9 cellular contexts compared by ENCODE assay signal in the genomic region with DNA sequence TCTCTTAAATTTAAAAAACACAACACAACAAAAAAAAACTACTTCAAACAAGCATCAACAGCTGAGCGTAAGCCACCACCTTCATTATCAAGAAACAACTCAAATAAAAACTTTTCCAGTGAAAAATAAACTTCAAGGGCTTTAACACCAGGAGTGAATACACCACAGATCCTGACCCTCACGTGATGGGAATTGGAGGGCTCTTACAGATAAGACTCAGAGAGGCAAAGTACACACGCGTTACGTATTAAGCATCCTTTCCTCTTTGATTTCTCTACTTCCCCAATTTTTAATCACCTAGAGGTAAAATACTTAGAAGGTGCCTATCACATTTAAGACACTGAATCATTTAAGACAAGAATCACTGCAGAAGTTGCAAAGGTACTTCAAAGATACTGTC. TPM values are rescaled to one million over a fixed set of nuclear protein-coding genes. Genes with fewer than 3 reads are reported as not detected.
DNase-seq lines count a peak whose midpoint lies in the region; ATAC-seq and TF ChIP-seq lines count a peak whose summit lies in the region.
"Had no signal": no experiment of that assay in that cellular context is flagged by ENCODE, and none has a peak within 500 bp of the region (broad histone marks: within the 10 kb centered on the region; RNA-seq: fewer than 3 reads in every experiment).

No MANE protein-coding gene starts in this region.

- no peaks in the 10 kb centered on the region for H3K9me3 ChIP-seq in breast epithelium
- H3K9me3 ChIP-seq in lung (ENCODE audit: control insufficient read depth in 2 of 2, insufficient read depth in 1 of 2, low read length in 1 of 2): no peaks in the 10 kb centered on the region

- H3K4me3 ChIP-seq in breast epithelium (peak overlapping the region; percentile 65 to 83 (median 69)), lung (no peak overlapping the region)

- CTCF ChIA-PET in activated naive CD4-positive, alpha-beta T cell treated with anti-CD3 and anti-CD28 coated beads for 36 hours (lab: Charles Lee): no interaction called here

- no peak for ATAC-seq in lung (ENCODE audit: insufficient read depth, low FRiP score)
- no peak for ATAC-seq in omental fat pad (ENCODE audit: low FRiP score)

- H3K27ac ChIP-seq in breast epithelium (peak overlapping the region; percentile 92 to 96), lung (ENCODE audit: low read depth in 1 of 2, low read length in 1 of 2) (peak overlapping the region; percentile 93 to 95)

- H3K36me3 Mint-ChIP-seq in activated naive CD4-positive, alpha-beta T cell treated with anti-CD3 and anti-CD28 coated beads for 36 hours (ENCODE audit: low read depth): no peaks in the 10 kb centered on the region
- H3K36me3 Mint-ChIP-seq in type B pancreatic cell: no peaks in the 10 kb centered on the region

- H3K27me3 Mint-ChIP-seq in activated naive CD4-positive, alpha-beta T cell treated with anti-CD3 and anti-CD28 coated beads for 36 hours (ENCODE audit: low read depth): peaks cover 55% of the 10 kb centered on the region
- no peaks in the 10 kb centered on the region for H3K27me3 Mint-ChIP-seq in type B pancreatic cell

- H3K4me1 ChIP-seq in breast epithelium (no peaks in the 10 kb centered on the region), lung (ENCODE audit: control insufficient read depth in 2 of 2, insufficient read depth in 2 of 2, low read length in 2 of 2) (peaks cover 3 to 15% of the 10 kb centered on the region in 2 donors)

- DNase-seq in activated naive CD4-positive, alpha-beta T cell treated with anti-CD3 and anti-CD28 coated beads for 36 hours: no peak
- no peak for DNase-seq in activated naive CD4-positive, alpha-beta T cell treated with Interleukin-2 at 50 U/mL for 16 hours
- DNase-seq in breast epithelium (ENCODE audit: low spot score in 2 of 2) (no peak), lung (ENCODE audit: low spot score) (peak; percentile 45), type B pancreatic cell (ENCODE audit: extremely low spot score, unreplicated experiment) (no peak), CD1c-positive myeloid dendritic cell (ENCODE audit: extremely low spot score) (no peak), omental fat pad (ENCODE audit: low spot score) (no peak)
- no peak for DNase-seq in activated CD8-positive, alpha-beta memory T cell treated with anti-CD3 and anti-CD28 coated beads, Interleukin-2, amount 50 U/mL, for 48 hours
- DNase-seq: DND-41 had no signal

- intact Hi-C loops in activated naive CD4-positive, alpha-beta T cell treated with anti-CD3 and anti-CD28 coated beads for 36 hours (cut with micrococcal nuclease): no loop called here
- intact Hi-C loops in breast epithelium (cut with DNase I; ENCODE audit: low total_unique reads): no loop called here

- H3K4me3 Mint-ChIP-seq in activated naive CD4-positive, alpha-beta T cell treated with anti-CD3 and anti-CD28 coated beads for 36 hours: peak overlapping the region; percentile 73
- H3K4me3 Mint-ChIP-seq in type B pancreatic cell: peak overlapping the region; percentile 90

- H3K36me3 ChIP-seq in breast epithelium (no peaks in the 10 kb centered on the region), lung (ENCODE audit: control insufficient read depth in 2 of 2, insufficient read depth in 2 of 2, low read length in 2 of 2) (no peaks in the 10 kb centered on the region)

- TF ChIP-seq CTCF in breast epithelium (IDR thresholded peaks at IDR 0.05) (no peak), lung (IDR thresholded peaks at IDR 0.05; ENCODE audit: control extremely low read depth, extremely low read depth) (no peak), type B pancreatic cell (conservative IDR thresholded peaks at IDR 0.05) (no peak), omental fat pad (IDR thresholded peaks at IDR 0.05) (no peak)

- no peak for TF ChIP-seq POLR2A in breast epithelium (IDR thresholded peaks at IDR 0.05)

- H3K27ac Mint-ChIP-seq in activated naive CD4-positive, alpha-beta T cell treated with anti-CD3 and anti-CD28 coated beads for 36 hours: no peak overlapping the region
- H3K27ac Mint-ChIP-seq in type B pancreatic cell: peak overlapping the region; percentile 94

- H3K27me3 ChIP-seq in breast epithelium: no peaks in the 10 kb centered on the region
- H3K27me3 ChIP-seq in lung (ENCODE audit: control insufficient read depth, insufficient read depth): no peaks in the 10 kb centered on the region

- H3K9me3 Mint-ChIP-seq in activated naive CD4-positive, alpha-beta T cell treated with anti-CD3 and anti-CD28 coated beads for 36 hours: no peaks in the 10 kb centered on the region
- no peaks in the 10 kb centered on the region for H3K9me3 Mint-ChIP-seq in type B pancreatic cell

- 10 to 18% methylated on average over 5 of the region's 5 CpGs for WGBS in lung, 2 donors

- H3K4me1 Mint-ChIP-seq in activated naive CD4-positive, alpha-beta T cell treated with anti-CD3 and anti-CD28 coated beads for 36 hours (ENCODE audit: low read depth): peaks cover 14% of the 10 kb centered on the region
- peaks cover 24% of the 10 kb centered on the region for H3K4me1 Mint-ChIP-seq in type B pancreatic cell (ENCODE audit: unreplicated experiment)

RNA-seq across cellular contexts. Expression of a gene that starts 0.6 kb away (rescaled TPM):
- total RNA-seq in activated naive CD4-positive, alpha-beta T cell treated with anti-CD3 and anti-CD28 coated beads for 36 hours: under 1 TPM; 0.30 to 0.31 TPM
- total RNA-seq in breast epithelium: 10 to 100 TPM; 42.4 to 62.3 (median 58.7) TPM
- total RNA-seq in lung: 10 to 100 TPM; 49.5 to 91.6 TPM
- 1 to 10 TPM; 7.9 to 9.8 TPM for polyA plus RNA-seq in lung
- total RNA-seq in type B pancreatic cell (ENCODE audit: low replicate concordance): 12.1 and 24.7 TPM in 2 replicates
- 10 to 100 TPM; 31.1 to 63.4 (median 38.9) TPM for total RNA-seq in omental fat pad

Comparison
In these comparisons a context has a peak if more than half of its experiments do, and no peak if none do; other contexts are left out.
1. RNA of a gene that starts 0.6 kb away (total RNA-seq): 49.5 to 91.6 TPM in lung, 42.4 to 62.3 TPM in breast epithelium, 31.1 to 63.4 TPM in omental fat pad and 12.1 to 24.7 TPM in type B pancreatic cell; 0.30 to 0.31 TPM in activated naive CD4-positive, alpha-beta T cell treated with anti-CD3 and anti-CD28 coated beads for 36 hours; every median in the first group is over 10 times any median in the second.